Comparison of ENCODE assay signal across 31 cellular contexts in the genomic region with DNA sequence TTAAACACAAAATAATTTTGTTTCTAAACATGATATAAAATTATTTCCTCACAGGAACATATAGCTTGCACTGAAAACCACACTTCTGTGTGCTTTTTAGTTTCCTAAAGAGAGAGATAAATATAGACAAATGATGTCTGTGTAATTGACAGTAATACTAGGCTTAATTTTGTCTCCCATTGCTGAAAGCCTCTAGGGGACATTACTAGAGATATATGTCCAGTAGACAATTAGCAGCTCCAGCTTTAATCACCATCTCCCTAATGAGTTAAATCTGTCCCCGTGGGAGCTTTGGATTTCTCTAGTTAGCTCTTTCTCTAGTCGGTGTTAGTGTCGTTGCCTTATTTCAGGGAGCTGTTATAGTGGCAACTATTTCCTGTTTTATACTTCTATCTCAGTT.
A peak's percentile ranks its signal among the peaks of the same experiment; 100 is the strongest.
DNase-seq lines count a peak whose midpoint lies in the region; ATAC-seq, FAIRE-seq and TF ChIP-seq lines count a peak whose summit lies in the region.
"Had no signal": no experiment of that assay in that cellular context is flagged by ENCODE, and none has a peak within 500 bp of the region (broad histone marks: within the 10 kb centered on the region; RNA-seq: fewer than 3 reads in every experiment).

No MANE protein-coding gene starts in this region.

- peak overlapping the region; percentile 91 to 96 for H3K27ac Mint-ChIP-seq in natural killer cell treated with Interleukin-12 subunit alpha and Interleukin-12 subunit beta and Interleukin-15 and Interleukin-18, amount 100 ng/mL, for 72 hours
- H3K27ac Mint-ChIP-seq: activated T-helper 1 cell treated with anti-CD3 and anti-CD28 coated beads, Interleukin-12 subunit alpha, Interleukin-12 subunit beta, Interleukin-2, Interleukin-4 antibody, amounts not matched to agents 30 ng/mL and 10 ng/mL and 1 ng/mL, durations not matched to agents 14 hours and 24 hours and 36 hours had no signal

- H3K9me3 Mint-ChIP-seq in natural killer cell treated with Interleukin-12 subunit alpha and Interleukin-12 subunit beta and Interleukin-15 and Interleukin-18, amount 100 ng/mL, for 72 hours = no peaks in the 10 kb centered on the region
- H3K9me3 Mint-ChIP-seq: activated T-helper 1 cell treated with anti-CD3 and anti-CD28 coated beads, Interleukin-12 subunit alpha, Interleukin-12 subunit beta, Interleukin-2, Interleukin-4 antibody, amounts not matched to agents 30 ng/mL and 10 ng/mL and 1 ng/mL, durations not matched to agents 14 hours and 24 hours and 36 hours had no signal

- CTCF ChIA-PET in HEK293T (lab: Yijun Ruan, JAX) = interaction anchor here (0.7 kb wide), 1 partner anchor 373 kb away, joined by 3 read pairs; no protein-coding TSS in a partner anchor

- no peak for TF ChIP-seq CTCF in D721Med (IDR thresholded peaks at IDR 0.05; ENCODE audit: insufficient read depth, missing control alignments)

- H3K27me3 Mint-ChIP-seq in natural killer cell treated with Interleukin-12 subunit alpha and Interleukin-12 subunit beta and Interleukin-15 and Interleukin-18, amount 100 ng/mL, for 72 hours = no peaks in the 10 kb centered on the region
- H3K27me3 Mint-ChIP-seq: naive thymus-derived CD4-positive, alpha-beta T cell had no signal

- DNase-seq in NCI-H1105 treated with DMSO at 0.1 percent for 48 hours (lab: John Stamatoyannopoulos, UW) = peak; percentile 24
- DNase-seq in NCI-H1105 (lab: John Stamatoyannopoulos, UW) = no peak
- no peak for DNase-seq in D721Med (ENCODE audit: insufficient read length, low spot score)
- DNase-seq in NCI-H69 (lab: John Stamatoyannopoulos, UW) = peak; percentile 98
- no peak for DNase-seq in natural killer cell treated with Interleukin-12 subunit alpha and Interleukin-12 subunit beta and Interleukin-15 and Interleukin-18, amount 100 ng/mL, for 72 hours (ENCODE audit: low spot score)
- DNase-seq in HEK293T (ENCODE audit: extremely low spot score) = no peak
- DNase-seq: activated CD4-positive, alpha-beta T cell treated with anti-CD3 and anti-CD28 coated beads, Interleukin-2, amount 50 U/mL, for 4 hours; activated naive CD4-positive, alpha-beta T cell treated with Interleukin-2 at 50 U/mL for 16 hours; adrenal gland; central memory CD4-positive, alpha-beta T cell; cortex of kidney; foreskin keratinocyte; H7; heart left ventricle; midbrain; naive thymus-derived CD4-positive, alpha-beta T cell; NCI-H1092; NCI-H2081; NCI-H446 treated with DMSO at 0.1 percent for 48 hours; PC-9; Right ventricle myocardium superior; sigmoid colon; stimulated activated CD4-positive, alpha-beta T cell treated with anti-CD3 and anti-CD28 coated beads, Interleukin-12 subunit alpha, Interleukin-12 subunit beta, amount 100 ng/mL, for 4 hours; stimulated activated CD4-positive, alpha-beta T cell treated with anti-CD3 and anti-CD28 coated beads, Interleukin-2, amount 100 ng/mL, for 48 hours; T-helper 2 cell; transverse colon had no signal

- ATAC-seq in natural killer cell treated with Interleukin-12 subunit alpha and Interleukin-12 subunit beta and Interleukin-15 and Interleukin-18, amount 100 ng/mL, for 72 hours = no peak
- ATAC-seq in GM19395 (IDR thresholded peaks at IDR 0.05; ENCODE audit: unreplicated experiment) (no peak), GM19035 (IDR thresholded peaks at IDR 0.05; ENCODE audit: unreplicated experiment) (no peak)
- ATAC-seq: activated CD4-positive, CD25-positive, alpha-beta regulatory T cell treated with anti-CD3 and anti-CD28 coated beads, Interleukin-2, amount 50 U/mL, for 24 hours; foreskin keratinocyte; heart left ventricle; naive thymus-derived CD4-positive, alpha-beta T cell had no signal

- POLR2A ChIA-PET in HEK293T (lab: Yijun Ruan, JAX) = no interaction called here

- H3K4me3 Mint-ChIP-seq in natural killer cell treated with Interleukin-12 subunit alpha and Interleukin-12 subunit beta and Interleukin-15 and Interleukin-18, amount 100 ng/mL, for 72 hours = peak overlapping the region; percentile 52
- H3K4me3 Mint-ChIP-seq: activated T-helper 1 cell treated with anti-CD3 and anti-CD28 coated beads, Interleukin-12 subunit alpha, Interleukin-12 subunit beta, Interleukin-2, Interleukin-4 antibody, amounts not matched to agents 30 ng/mL and 10 ng/mL and 1 ng/mL, durations not matched to agents 14 hours and 24 hours and 36 hours; naive thymus-derived CD4-positive, alpha-beta T cell had no signal

- H3K36me3 Mint-ChIP-seq in natural killer cell treated with Interleukin-12 subunit alpha and Interleukin-12 subunit beta and Interleukin-15 and Interleukin-18, amount 100 ng/mL, for 72 hours = peaks cover 28% of the 10 kb centered on the region

- peak; percentile 83 for FAIRE-seq in D721Med (lab: Jason Lieb, UNC)
- FAIRE-seq: HTR-8/SVneo had no signal

- H3K4me1 Mint-ChIP-seq in natural killer cell treated with Interleukin-12 subunit alpha and Interleukin-12 subunit beta and Interleukin-15 and Interleukin-18, amount 100 ng/mL, for 72 hours (ENCODE audit: low read depth in 2 of 2) = peaks cover 86 to 90% of the 10 kb centered on the region in 2 donors

TF ChIP-seq in HEK293T, 16 proteins besides CTCF, POLR2A, EP300 and RAD21:
- TF ChIP-seq ARNT (IDR thresholded peaks at IDR 0.05) (no peak), ELF4 (IDR thresholded peaks at IDR 0.05) (no peak), FOXA1 (IDR thresholded peaks at IDR 0.05) (no peak), ZNF384 (IDR thresholded peaks at IDR 0.05) (no peak)

Comparison
In these comparisons a context has a peak if more than half of its experiments do, and no peak if none do; other contexts are left out.
1. DNase-seq: peak in NCI-H1105 treated with DMSO at 0.1 percent for 48 hours (single experiment) and NCI-H69 (single experiment); none in NCI-H1105 (single experiment), D721Med (single experiment), natural killer cell treated with Interleukin-12 subunit alpha and Interleukin-12 subunit beta and Interleukin-15 and Interleukin-18, amount 100 ng/mL, for 72 hours (single experiment) and HEK293T (single experiment).